ENCODE assay signal across 8 cellular contexts in the genomic region with DNA sequence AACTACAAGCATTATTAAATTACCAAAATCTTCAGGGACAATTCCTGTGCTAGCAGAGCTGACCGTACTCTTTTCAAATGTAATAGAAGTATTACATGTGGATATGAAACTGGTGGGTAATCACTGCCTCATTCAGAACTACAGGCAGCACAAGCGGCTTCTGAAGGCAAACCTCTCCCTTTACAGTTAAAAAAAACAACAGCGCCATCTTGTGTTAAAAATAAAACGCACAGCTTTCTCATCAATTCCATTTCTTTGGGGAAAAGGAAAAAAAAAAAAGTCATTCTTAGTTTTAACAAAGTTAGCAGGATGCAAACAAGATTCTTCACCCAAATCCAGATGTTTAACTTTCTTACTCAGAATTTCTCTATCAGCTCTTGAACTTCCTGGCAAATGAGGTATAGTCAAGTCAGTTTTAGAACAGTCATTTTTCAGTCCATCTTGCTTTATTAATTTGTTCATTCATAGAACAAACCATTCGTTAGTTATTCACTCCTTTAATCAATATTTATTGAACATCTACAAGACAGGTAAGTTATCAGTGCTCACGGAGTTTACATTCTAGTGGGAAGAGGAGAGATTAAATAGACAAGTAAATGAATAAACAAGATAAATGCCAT.
DNase-seq lines count a peak whose midpoint lies in the region; ATAC-seq, FAIRE-seq and TF ChIP-seq lines count a peak whose summit lies in the region.

No MANE protein-coding gene starts in this region.

- ATAC-seq in HG02798 (IDR thresholded peaks at IDR 0.05; ENCODE audit: poor library complexity, unreplicated experiment) = peak; percentile 70

- intact Hi-C loops in ascending aorta (cut with DNase I) = loop anchor here (5.0 kb wide), 2 partner anchors 571 to 1486 kb away; no protein-coding TSS in a partner anchor
- intact Hi-C loops in thyroid gland (cut with DNase I) = loop anchor here (10.0 kb wide), 1 partner anchor 573 kb away; no protein-coding TSS in a partner anchor
- intact Hi-C loops in activated naive CD4-positive, alpha-beta T cell treated with anti-CD3 and anti-CD28 coated beads for 36 hours (cut with micrococcal nuclease) = loop anchor here (1.0 to 5.0 kb wide), 3 partner anchors 572 to 1576 kb away; no protein-coding TSS in a partner anchor

- POLR2A ChIA-PET in AG04450 (lab: Yijun Ruan, JAX) = no interaction called here

- no peak overlapping the region for H3K27ac ChIP-seq in AG04450 (ENCODE audit: low read depth, low read length)
- H3K27ac ChIP-seq in ascending aorta = no peak overlapping the region
- no peak overlapping the region for H3K27ac ChIP-seq in thyroid gland

- H3K4me3 ChIP-seq in AG04450 (ENCODE audit: low read depth, low read length) (no peak overlapping the region), ascending aorta (no peak overlapping the region), thyroid gland (replicated peaks in 1 of 3) (no peak overlapping the region)

- H3K36me3 ChIP-seq in ascending aorta = no peaks in the 10 kb centered on the region
- no peaks in the 10 kb centered on the region for H3K36me3 ChIP-seq in thyroid gland

- no peaks in the 10 kb centered on the region for H3K4me1 Mint-ChIP-seq in activated naive CD4-positive, alpha-beta T cell treated with anti-CD3 and anti-CD28 coated beads for 36 hours (ENCODE audit: low read depth)

- TF ChIP-seq CTCF in AG04450 (IDR thresholded peaks at IDR 0.05; ENCODE audit: low read depth, low read length) = peak; percentile 58
- peak; percentile 43 to 80 (median 58) for TF ChIP-seq CTCF in ascending aorta (IDR thresholded peaks at IDR 0.05)
- peak in 4 of 6 experiments; percentile 51 to 66 (median 60) for TF ChIP-seq CTCF in thyroid gland (IDR thresholded peaks at IDR 0.05)

- H3K4me1 ChIP-seq in ascending aorta (no peaks in the 10 kb centered on the region), thyroid gland (no peaks in the 10 kb centered on the region)

- H3K27ac Mint-ChIP-seq in activated naive CD4-positive, alpha-beta T cell treated with anti-CD3 and anti-CD28 coated beads for 36 hours = no peak overlapping the region

- no peak for TF ChIP-seq POLR2A in GM12892 (IDR thresholded peaks at IDR 0.05; ENCODE audit: low read depth, low read length)
- no peak for TF ChIP-seq POLR2A in thyroid gland (IDR thresholded peaks at IDR 0.05)

- H3K4me3 Mint-ChIP-seq in activated naive CD4-positive, alpha-beta T cell treated with anti-CD3 and anti-CD28 coated beads for 36 hours = no peak overlapping the region

- CTCF ChIA-PET in AG04450 (lab: Charles Lee) = interaction anchor here (0.5 to 5.9 kb wide), 20 partner anchors 8 to 1508 kb away, joined by 3 to 77 read pairs (median 4); no protein-coding TSS in a partner anchor
- CTCF ChIA-PET in activated naive CD4-positive, alpha-beta T cell treated with anti-CD3 and anti-CD28 coated beads for 36 hours (lab: Charles Lee) = interaction anchor here (0.6 to 1.2 kb wide), 12 partner anchors 17 to 603 kb away, joined by 3 to 6 read pairs (median 3); no protein-coding TSS in a partner anchor

- peaks cover 7% of the 10 kb centered on the region for H3K27me3 Mint-ChIP-seq in activated naive CD4-positive, alpha-beta T cell treated with anti-CD3 and anti-CD28 coated beads for 36 hours (ENCODE audit: low read depth)

- H3K9me3 Mint-ChIP-seq in activated naive CD4-positive, alpha-beta T cell treated with anti-CD3 and anti-CD28 coated beads for 36 hours = no peaks in the 10 kb centered on the region

- no peaks in the 10 kb centered on the region for H3K36me3 Mint-ChIP-seq in activated naive CD4-positive, alpha-beta T cell treated with anti-CD3 and anti-CD28 coated beads for 36 hours (ENCODE audit: low read depth)

- DNase-seq in AG04450 (ENCODE audit: low read depth, low spot score) (peak; percentile 4), GM12892 (ENCODE audit: insufficient read length) (peak; percentile 1), NCI-H2081 treated with DMSO at 0.1 percent for 48 hours (lab: John Stamatoyannopoulos, UW) (peak; percentile 43), ascending aorta (ENCODE audit: low spot score in 2 of 2) (no peak), iPS-NIHi11 (ENCODE audit: low spot score) (peak; percentile 41), thyroid gland (no peak)
- DNase-seq in activated naive CD4-positive, alpha-beta T cell treated with anti-CD3 and anti-CD28 coated beads for 36 hours = no peak

- 19 to 20% methylated on average over 6 of the region's 6 CpGs for WGBS in thyroid gland, 2 donors

- H3K27me3 ChIP-seq in AG04450 (ENCODE audit: control insufficient read depth, insufficient read depth, low read length) (no peaks in the 10 kb centered on the region), ascending aorta (no peaks in the 10 kb centered on the region), thyroid gland (no peaks in the 10 kb centered on the region)

- FAIRE-seq in GM12892 (lab: Jason Lieb, UNC) = no peak

- no peaks in the 10 kb centered on the region for H3K9me3 ChIP-seq in AG04450 (ENCODE audit: control insufficient read depth, insufficient read depth, low read length)
- H3K9me3 ChIP-seq in ascending aorta = no peaks in the 10 kb centered on the region
- H3K9me3 ChIP-seq in thyroid gland = no peaks in the 10 kb centered on the region

Comparison
In these comparisons a context has a peak if more than half of its experiments do, and no peak if none do; other contexts are left out.
1. DNase-seq: peak in AG04450 (single experiment), GM12892 (single experiment), NCI-H2081 treated with DMSO at 0.1 percent for 48 hours (single experiment) and iPS-NIHi11 (single experiment); none in ascending aorta (0 of 2), thyroid gland (0 of 2) and activated naive CD4-positive, alpha-beta T cell treated with anti-CD3 and anti-CD28 coated beads for 36 hours (single experiment).
2. Peak in every context shown above with its lines, with median percentiles within 50 percentile points of each other: CTCF ChIP-seq.